13 cellular contexts compared by ENCODE assay signal in the genomic region with DNA sequence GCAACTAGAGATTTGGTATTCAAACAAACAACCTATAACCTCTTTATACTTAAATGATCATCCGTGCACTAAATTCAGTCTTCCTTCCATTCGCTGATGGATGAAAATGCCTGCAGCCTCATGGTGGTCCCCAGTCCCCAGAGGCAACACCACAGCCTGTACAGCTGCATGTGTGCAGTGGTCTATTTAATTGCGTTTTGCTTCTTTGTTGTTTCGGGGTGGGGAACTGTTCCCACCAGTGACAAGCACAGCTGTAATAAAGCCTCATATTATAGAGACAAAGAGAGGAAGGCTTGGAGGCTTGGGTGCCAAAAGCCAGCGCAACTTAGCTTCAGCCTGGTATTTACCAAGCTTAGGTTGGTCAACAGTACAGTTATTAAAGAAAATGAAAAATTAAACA. TPM values are rescaled to one million over a fixed set of nuclear protein-coding genes. Genes with fewer than 3 reads are reported as not detected.
DNase-seq lines count a peak whose midpoint lies in the region; ATAC-seq and TF ChIP-seq lines count a peak whose summit lies in the region.
"Had no signal": no experiment of that assay in that cellular context is flagged by ENCODE, and none has a peak within 500 bp of the region (broad histone marks: within the 10 kb centered on the region; RNA-seq: fewer than 3 reads in every experiment).

No MANE protein-coding gene starts in this region.

- no peak for TF ChIP-seq CTCF in left ventricle myocardium inferior (IDR thresholded peaks at IDR 0.05; ENCODE audit: borderline replicate concordance)
- no peak for TF ChIP-seq CTCF in upper lobe of right lung (IDR thresholded peaks at IDR 0.05)

- peaks cover 56% of the 10 kb centered on the region for H3K4me1 ChIP-seq in left ventricle myocardium inferior
- peaks cover 52% of the 10 kb centered on the region for H3K4me1 ChIP-seq in adipocyte (ENCODE audit: control insufficient read depth, insufficient read depth, low read length)
- H3K4me1 ChIP-seq in mucosa of rectum (ENCODE audit: control insufficient read depth in 2 of 2, insufficient read depth in 2 of 2, low read length in 2 of 2) = peaks cover 15 to 17% of the 10 kb centered on the region in 2 donors
- peaks cover 69% of the 10 kb centered on the region for H3K4me1 ChIP-seq in upper lobe of right lung

- H3K9ac ChIP-seq in adipocyte (ENCODE audit: low read length) = peak overlapping the region; percentile 66
- no peak overlapping the region for H3K9ac ChIP-seq in mucosa of rectum (ENCODE audit: low read depth in 1 of 2, low read length in 2 of 2)

- H3K27ac ChIP-seq in left ventricle myocardium inferior (replicated peaks) (peak overlapping the region; percentile 66), mucosa of rectum (ENCODE audit: low read depth in 2 of 2, low read length in 2 of 2) (peak overlapping the region; percentile 35 to 47), upper lobe of right lung (peak overlapping the region; percentile 11)

- H3K9me3 ChIP-seq in left ventricle myocardium inferior (replicated peaks) (no peaks in the 10 kb centered on the region), adipocyte (ENCODE audit: control insufficient read depth, low read length) (no peaks in the 10 kb centered on the region), mucosa of rectum (ENCODE audit: control insufficient read depth in 2 of 2, low read length in 2 of 2) (no peaks in the 10 kb centered on the region), upper lobe of right lung (no peaks in the 10 kb centered on the region)

- intact Hi-C loops in left ventricle myocardium inferior (cut with micrococcal nuclease) = no loop called here
- intact Hi-C loops in left ventricle myocardium superior (cut with micrococcal nuclease) = no loop called here
- intact Hi-C loops in upper lobe of right lung (cut with DNase I) = no loop called here

- H3K27me3 ChIP-seq in left ventricle myocardium inferior (ENCODE audit: low read depth) = no peaks in the 10 kb centered on the region
- no peaks in the 10 kb centered on the region for H3K27me3 ChIP-seq in adipocyte (replicated peaks; ENCODE audit: control insufficient read depth, insufficient read depth, low read length)
- no peaks in the 10 kb centered on the region for H3K27me3 ChIP-seq in mucosa of rectum (ENCODE audit: control insufficient read depth in 2 of 2, insufficient read depth in 2 of 2, low read length in 2 of 2)
- no peaks in the 10 kb centered on the region for H3K27me3 ChIP-seq in upper lobe of right lung

- H3K36me3 ChIP-seq in left ventricle myocardium inferior (no peaks in the 10 kb centered on the region), adipocyte (ENCODE audit: control insufficient read depth, insufficient read depth, low read length, severe bottlenecking) (peaks cover 9% of the 10 kb centered on the region), mucosa of rectum (ENCODE audit: control insufficient read depth in 2 of 2, insufficient read depth in 2 of 2, low read length in 2 of 2) (no peaks in the 10 kb centered on the region), upper lobe of right lung (no peaks in the 10 kb centered on the region)

- no peak for ATAC-seq in left ventricle myocardium superior
- ATAC-seq in upper lobe of right lung = no peak
- ATAC-seq in HG02763 (IDR thresholded peaks at IDR 0.05; ENCODE audit: unreplicated experiment) = no peak
- ATAC-seq: activated CD4-positive, CD25-positive, alpha-beta regulatory T cell treated with anti-CD3 and anti-CD28 coated beads, Interleukin-2, amount 50 U/mL, for 24 hours; activated T-cell treated with anti-CD3 and anti-CD28 coated beads, Interleukin-2, amount 50 U/mL, for 72 hours had no signal

- DNase-seq in left ventricle myocardium inferior = no peak
- no peak for DNase-seq in left ventricle myocardium superior
- DNase-seq in adipocyte (ENCODE audit: low read depth) = no peak
- no peak for DNase-seq in upper lobe of right lung
- no peak for DNase-seq in stimulated activated CD4-positive, alpha-beta T cell treated with anti-CD3 and anti-CD28 coated beads, Interleukin-4, amount 100 ng/mL, for 1 hour
- DNase-seq in GM19238 (ENCODE audit: insufficient read length, low spot score) = no peak
- DNase-seq: activated T-cell treated with anti-CD3 and anti-CD28 coated beads, Interleukin-2, amount 50 U/mL, for 72 hours; DMS53 had no signal

- no peak overlapping the region for H3K4me3 ChIP-seq in left ventricle myocardium inferior
- H3K4me3 ChIP-seq in adipocyte (ENCODE audit: low read length) = no peak overlapping the region
- H3K4me3 ChIP-seq in mucosa of rectum (ENCODE audit: low read length in 2 of 2) = no peak overlapping the region
- no peak overlapping the region for H3K4me3 ChIP-seq in upper lobe of right lung

RNA-seq across cellular contexts. Expression of gene SELPLG, which starts 3.9 kb away (rescaled TPM):
- total RNA-seq in left ventricle myocardium inferior (3.4 TPM), left ventricle myocardium superior (4.1 TPM), upper lobe of right lung (31.9 TPM)
- total RNA-seq: NCI-H460 had no signal

RNA-seq across cellular contexts. Expression of gene TMEM119, which starts 39.7 kb away (rescaled TPM):
- total RNA-seq in left ventricle myocardium inferior (1.3 TPM), left ventricle myocardium superior (1.4 TPM), upper lobe of right lung (43.8 TPM)
- total RNA-seq: NCI-H460, SK-MEL-5 had no signal

Comparison
In these comparisons a context has a peak if more than half of its experiments do, and no peak if none do; other contexts are left out.
1. H3K27ac ChIP-seq: peak in every context shown above with its lines; median percentile 66 in left ventricle myocardium inferior; 41 in mucosa of rectum; 11 in upper lobe of right lung.
2. RNA of gene TMEM119, which starts 39.7 kb away (total RNA-seq): 43.8 TPM in upper lobe of right lung (single experiment); 1.4 TPM in left ventricle myocardium superior (single experiment) and 1.3 TPM in left ventricle myocardium inferior (single experiment); every median in the first group is over 10 times any median in the second.